31 cellular contexts compared by ENCODE assay signal in genomic region chr15:77537006-77537405, GRCh38.
DNase-seq lines count a peak whose midpoint lies in the region; ATAC-seq and TF ChIP-seq lines count a peak whose summit lies in the region.
"Had no signal": no experiment of that assay in that cellular context is flagged by ENCODE, and none has a peak within 500 bp of the region (broad histone marks: within the 10 kb centered on the region; RNA-seq: fewer than 3 reads in every experiment).

No MANE protein-coding gene starts in this region.

- ATAC-seq in WTC11 (no peak), memory B cell (ENCODE audit: low read depth) (no peak)
- ATAC-seq: activated naive CD4-positive, alpha-beta T cell treated with anti-CD3 and anti-CD28 coated beads, Interleukin-2, amount 50 U/mL, for 72 hours; effector memory CD8-positive, alpha-beta T cell; left lung had no signal

- H3K27me3 Mint-ChIP-seq in WTC11 (ENCODE audit: low read depth): peaks cover 6% of the 10 kb centered on the region; the same call in 1 of the 2 replicates
- H3K27me3 Mint-ChIP-seq in memory B cell: no peaks in the 10 kb centered on the region

- H3K36me3 Mint-ChIP-seq in WTC11: no peaks in the 10 kb centered on the region
- H3K36me3 Mint-ChIP-seq in memory B cell: no peaks in the 10 kb centered on the region
- H3K36me3 Mint-ChIP-seq: activated naive CD4-positive, alpha-beta T cell treated with anti-CD3 and anti-CD28 coated beads, Interleukin-2, amount 50 U/mL, for 72 hours had no signal

- H3K4me1 Mint-ChIP-seq in WTC11 (peaks cover 88% of the 10 kb centered on the region), memory B cell (peaks cover 43% of the 10 kb centered on the region)

- POLR2A ChIA-PET in WTC11 (lab: Charles Lee): no interaction called here
- POLR2A ChIA-PET in GM10248 (lab: Yijun Ruan, JAX): no interaction called here

- H3K4me3 Mint-ChIP-seq in WTC11: no peak overlapping the region
- peak overlapping the region; percentile 71 for H3K4me3 Mint-ChIP-seq in memory B cell
- H3K4me3 Mint-ChIP-seq: effector memory CD8-positive, alpha-beta T cell; HFFc6 had no signal

- CTCF ChIA-PET in WTC11 (lab: Charles Lee) (interaction anchor here (0.8 to 8.3 kb wide), 3 partner anchors 22 to 350 kb away, joined by 3 to 242 read pairs (median 5); no protein-coding TSS in a partner anchor), GM10248 (lab: Yijun Ruan, JAX) (interaction anchor here (0.7 to 11.6 kb wide), 7 partner anchors 10 to 503 kb away, joined by 3 to 268 read pairs (median 4); no protein-coding TSS in a partner anchor)

- TF ChIP-seq CTCF in WTC11 (IDR thresholded peaks at IDR 0.05) (no peak), GM10248 (IDR thresholded peaks at IDR 0.05; ENCODE audit: control extremely low read depth, extremely low read depth, low read depth, missing control alignments) (no peak), GM13977 (IDR thresholded peaks at IDR 0.05; ENCODE audit: extremely low read depth, insufficient read depth, missing control alignments) (no peak)

- H3K27ac Mint-ChIP-seq in WTC11: peak overlapping the region; percentile 96
- H3K27ac Mint-ChIP-seq in memory B cell: peak overlapping the region; percentile 93
- H3K27ac Mint-ChIP-seq: activated T-helper 2 cell treated with anti-CD3 and anti-CD28 coated beads, Interferon-gamma antibody, Interleukin-2, Interleukin-4, amounts not matched to agents 10 μg/mL and 5 μg/mL and 100 μg/mL, durations not matched to agents 14 hours and 24 hours and 36 hours; effector memory CD8-positive, alpha-beta T cell; HFFc6 had no signal

- DNase-seq in NCI-H146 (lab: John Stamatoyannopoulos, UW): peak; percentile 7
- no peak for DNase-seq in NCI-H146 treated with DMSO at 0.1 percent for 48 hours (lab: John Stamatoyannopoulos, UW; ENCODE audit: unreplicated experiment)
- no peak for DNase-seq in WTC11 (ENCODE audit: low spot score)
- no peak for DNase-seq in memory B cell (ENCODE audit: low spot score in 2 of 2)
- DNase-seq in substantia nigra (lab: John Stamatoyannopoulos, UW): peak in 1 of 49 donors; percentile 18
- DNase-seq in GM10248 (ENCODE audit: extremely low spot score): no peak
- DNase-seq in GM13977 (ENCODE audit: low spot score): no peak
- DNase-seq in islet precursor cell: no peak
- DNase-seq: 8988T; activated CD4-positive, alpha-beta T cell treated with anti-CD3 and anti-CD28 coated beads for 48 hours; activated CD8-positive, alpha-beta memory T cell treated with anti-CD3 and anti-CD28 coated beads for 24 hours; activated T-cell treated with anti-CD3 and anti-CD28 coated beads for 4 hours; amygdala; effector memory CD8-positive, alpha-beta T cell; erythroblast; GM23248; HFFc6; mesenchymal stem cell; NCI-H1092; NCI-H2029; NCI-H748 treated with DMSO at 0.1 percent for 48 hours; SIG-M5; stimulated activated CD4-positive, alpha-beta T cell treated with anti-CD3 and anti-CD28 coated beads, Interleukin-2, amount 100 ng/mL, for 24 hours; stimulated activated CD8-positive, alpha-beta memory T cell treated with anti-CD3 and anti-CD28 coated beads, Interleukin-4, amount 100 ng/mL, for 48 hours; transverse colon had no signal

- in situ Hi-C loops in GM13977 (cut with MboI; ENCODE audit: low pct_unique_long_range_greater_than_20kb, low sequenced_read_pairs, unreplicated experiment): no loop called here

- peak overlapping the region; percentile 80 for H3K27ac ChIP-seq in substantia nigra (ENCODE audit: low read depth, low read length, poor library complexity, severe bottlenecking)
- H3K27ac ChIP-seq: coronary artery, GM23248, left lung, right atrium auricular region, VCaP had no signal

- H3K9me3 Mint-ChIP-seq in WTC11: no peaks in the 10 kb centered on the region; the same call in 1 of the 2 replicates
- H3K9me3 Mint-ChIP-seq in memory B cell: no peaks in the 10 kb centered on the region
- H3K9me3 Mint-ChIP-seq: activated naive CD4-positive, alpha-beta T cell treated with anti-CD3 and anti-CD28 coated beads, Interleukin-2, amount 50 U/mL, for 72 hours; activated T-helper 2 cell treated with anti-CD3 and anti-CD28 coated beads, Interferon-gamma antibody, Interleukin-2, Interleukin-4, amounts not matched to agents 10 μg/mL and 5 μg/mL and 100 μg/mL, durations not matched to agents 14 hours and 24 hours and 36 hours; effector memory CD8-positive, alpha-beta T cell; HFFc6 had no signal

TF ChIP-seq in WTC11, 78 proteins besides CTCF, POLR2A, EP300 and RAD21:
- TF ChIP-seq, protein P1, sequence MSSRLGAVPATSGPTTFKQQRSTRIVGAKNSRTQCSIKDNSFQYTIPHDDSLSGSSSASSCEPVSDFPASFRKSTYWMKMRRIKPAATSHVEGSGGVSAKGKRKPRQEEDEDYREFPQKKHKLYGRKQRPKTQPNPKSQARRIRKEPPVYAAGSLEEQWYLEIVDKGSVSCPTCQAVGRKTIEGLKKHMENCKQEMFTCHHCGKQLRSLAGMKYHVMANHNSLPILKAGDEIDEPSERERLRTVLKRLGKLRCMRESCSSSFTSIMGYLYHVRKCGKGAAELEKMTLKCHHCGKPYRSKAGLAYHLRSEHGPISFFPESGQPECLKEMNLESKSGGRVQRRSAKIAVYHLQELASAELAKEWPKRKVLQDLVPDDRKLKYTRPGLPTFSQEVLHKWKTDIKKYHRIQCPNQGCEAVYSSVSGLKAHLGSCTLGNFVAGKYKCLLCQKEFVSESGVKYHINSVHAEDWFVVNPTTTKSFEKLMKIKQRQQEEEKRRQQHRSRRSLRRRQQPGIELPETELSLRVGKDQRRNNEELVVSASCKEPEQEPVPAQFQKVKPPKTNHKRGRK (CRISPR knock-in tag; IDR thresholded peaks at IDR 0.05; ENCODE audit: borderline replicate concordance): no peak
- TF ChIP-seq ESRRA (CRISPR knock-in tag; IDR thresholded peaks at IDR 0.05; ENCODE audit: borderline replicate concordance) (no peak), GTF2I (CRISPR knock-in tag; conservative IDR thresholded peaks at IDR 0.05) (no peak), SOX15 (CRISPR knock-in tag; IDR thresholded peaks at IDR 0.05) (no peak), IRF2 (CRISPR knock-in tag; IDR thresholded peaks at IDR 0.05; ENCODE audit: borderline replicate concordance, low read depth) (no peak), HMGXB4 (CRISPR knock-in tag; IDR thresholded peaks at IDR 0.05) (no peak), TEAD4 (CRISPR knock-in tag; IDR thresholded peaks at IDR 0.05) (no peak), JAZF1 (CRISPR knock-in tag; IDR thresholded peaks at IDR 0.05) (no peak), KAT7 (CRISPR knock-in tag; IDR thresholded peaks at IDR 0.05; ENCODE audit: borderline replicate concordance) (no peak)
- TF ChIP-seq, protein P2, sequence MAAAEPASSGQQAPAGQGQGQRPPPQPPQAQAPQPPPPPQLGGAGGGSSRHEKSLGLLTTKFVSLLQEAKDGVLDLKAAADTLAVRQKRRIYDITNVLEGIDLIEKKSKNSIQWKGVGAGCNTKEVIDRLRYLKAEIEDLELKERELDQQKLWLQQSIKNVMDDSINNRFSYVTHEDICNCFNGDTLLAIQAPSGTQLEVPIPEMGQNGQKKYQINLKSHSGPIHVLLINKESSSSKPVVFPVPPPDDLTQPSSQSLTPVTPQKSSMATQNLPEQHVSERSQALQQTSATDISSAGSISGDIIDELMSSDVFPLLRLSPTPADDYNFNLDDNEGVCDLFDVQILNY (CRISPR knock-in tag; IDR thresholded peaks at IDR 0.05): no peak
- TF ChIP-seq, protein P3, sequence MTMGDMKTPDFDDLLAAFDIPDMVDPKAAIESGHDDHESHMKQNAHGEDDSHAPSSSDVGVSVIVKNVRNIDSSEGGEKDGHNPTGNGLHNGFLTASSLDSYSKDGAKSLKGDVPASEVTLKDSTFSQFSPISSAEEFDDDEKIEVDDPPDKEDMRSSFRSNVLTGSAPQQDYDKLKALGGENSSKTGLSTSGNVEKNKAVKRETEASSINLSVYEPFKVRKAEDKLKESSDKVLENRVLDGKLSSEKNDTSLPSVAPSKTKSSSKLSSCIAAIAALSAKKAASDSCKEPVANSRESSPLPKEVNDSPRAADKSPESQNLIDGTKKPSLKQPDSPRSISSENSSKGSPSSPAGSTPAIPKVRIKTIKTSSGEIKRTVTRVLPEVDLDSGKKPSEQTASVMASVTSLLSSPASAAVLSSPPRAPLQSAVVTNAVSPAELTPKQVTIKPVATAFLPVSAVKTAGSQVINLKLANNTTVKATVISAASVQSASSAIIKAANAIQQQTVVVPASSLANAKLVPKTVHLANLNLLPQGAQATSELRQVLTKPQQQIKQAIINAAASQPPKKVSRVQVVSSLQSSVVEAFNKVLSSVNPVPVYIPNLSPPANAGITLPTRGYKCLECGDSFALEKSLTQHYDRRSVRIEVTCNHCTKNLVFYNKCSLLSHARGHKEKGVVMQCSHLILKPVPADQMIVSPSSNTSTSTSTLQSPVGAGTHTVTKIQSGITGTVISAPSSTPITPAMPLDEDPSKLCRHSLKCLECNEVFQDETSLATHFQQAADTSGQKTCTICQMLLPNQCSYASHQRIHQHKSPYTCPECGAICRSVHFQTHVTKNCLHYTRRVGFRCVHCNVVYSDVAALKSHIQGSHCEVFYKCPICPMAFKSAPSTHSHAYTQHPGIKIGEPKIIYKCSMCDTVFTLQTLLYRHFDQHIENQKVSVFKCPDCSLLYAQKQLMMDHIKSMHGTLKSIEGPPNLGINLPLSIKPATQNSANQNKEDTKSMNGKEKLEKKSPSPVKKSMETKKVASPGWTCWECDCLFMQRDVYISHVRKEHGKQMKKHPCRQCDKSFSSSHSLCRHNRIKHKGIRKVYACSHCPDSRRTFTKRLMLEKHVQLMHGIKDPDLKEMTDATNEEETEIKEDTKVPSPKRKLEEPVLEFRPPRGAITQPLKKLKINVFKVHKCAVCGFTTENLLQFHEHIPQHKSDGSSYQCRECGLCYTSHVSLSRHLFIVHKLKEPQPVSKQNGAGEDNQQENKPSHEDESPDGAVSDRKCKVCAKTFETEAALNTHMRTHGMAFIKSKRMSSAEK (CRISPR knock-in tag; IDR thresholded peaks at IDR 0.05; ENCODE audit: borderline replicate concordance): no peak
